Comparison of ENCODE assay signal across 8 cellular contexts in the genomic region with DNA sequence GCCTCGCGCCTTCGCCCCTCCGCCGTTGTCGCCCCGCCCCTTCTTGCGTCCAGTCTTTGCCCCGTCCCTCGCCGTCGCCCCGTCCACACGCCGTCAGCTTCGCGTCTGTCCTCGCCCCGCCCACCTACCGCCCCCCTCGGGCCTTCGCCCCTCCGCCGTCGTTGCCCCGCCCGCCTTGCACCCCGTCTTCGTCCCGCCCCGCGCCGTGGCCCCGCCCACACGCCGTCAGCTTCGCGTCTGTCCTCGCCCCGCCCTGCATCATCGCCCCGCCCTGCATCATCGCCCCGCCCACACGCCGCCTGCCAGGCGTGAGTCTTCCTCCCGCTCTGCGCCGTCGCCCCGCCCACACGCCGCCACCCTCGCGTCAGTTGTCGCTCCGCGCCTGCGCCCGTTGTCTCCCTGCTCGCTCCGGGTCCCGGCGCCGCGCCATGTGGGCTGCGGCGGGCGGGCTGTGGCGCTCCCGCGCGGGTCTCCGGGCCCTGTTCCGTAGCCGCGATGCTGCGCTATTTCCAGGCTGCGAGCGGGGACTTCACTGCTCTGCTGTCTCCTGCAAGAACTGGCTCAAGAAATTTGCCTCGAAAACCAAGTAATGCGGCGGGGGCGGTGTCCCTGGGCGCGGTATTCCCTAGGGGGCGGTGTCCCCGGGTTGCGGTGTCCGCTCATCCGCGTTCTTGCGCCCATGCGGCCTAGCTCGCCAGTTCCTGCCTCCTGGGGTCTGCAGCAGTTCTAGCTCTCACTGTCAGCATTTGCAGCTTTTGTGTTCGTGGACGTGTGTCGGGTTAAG. TPM values are rescaled to one million over a fixed set of nuclear protein-coding genes. Genes with fewer than 3 reads are reported as not detected.
A peak's percentile ranks its signal among the peaks of the same experiment; 100 is the strongest.
DNase-seq lines count a peak whose midpoint lies in the region; TF ChIP-seq lines count a peak whose summit lies in the region.

Gene RBFA, plus strand, starts transcription at position 367 of the 784 bp plus-strand sequence. Its CDS starts 62 bp downstream, at position 429.

- H3K36me3 ChIP-seq in suprapubic skin: peaks cover 19% of the 10 kb centered on the region

- peak in 1 of 2 donors; percentile 27 for TF ChIP-seq POLR2A in suprapubic skin (IDR thresholded peaks at IDR 0.05)

- DNase-seq in GM04504 (ENCODE audit: low read depth): peak; percentile 96
- DNase-seq in HFF-Myc (ENCODE audit: extremely low read depth, low read depth): no peak
- peak; percentile 98 for DNase-seq in MV-4-11 (lab: John Stamatoyannopoulos, UW)
- DNase-seq in SK-MEL-5 (ENCODE audit: low read depth, low spot score): peak; percentile 95
- peak; percentile 100 for DNase-seq in activated naive CD4-positive, alpha-beta T cell treated with anti-CD3 and anti-CD28 coated beads for 36 hours
- peak; percentile 98 for DNase-seq in germinal center (ENCODE audit: low spot score)
- DNase-seq in nucleus accumbens (lab: John Stamatoyannopoulos, UW): peak; percentile 87 to 100 (median 99)
- DNase-seq in suprapubic skin (ENCODE audit: low spot score in 2 of 2): peak; percentile 100

- no peaks in the 10 kb centered on the region for H3K27me3 ChIP-seq in suprapubic skin

- H3K9me3 ChIP-seq in suprapubic skin: no peaks in the 10 kb centered on the region

- peak; percentile 39 for TF ChIP-seq CTCF in HFF-Myc (IDR thresholded peaks at IDR 0.05; ENCODE audit: low read depth, low read length, missing control alignments)
- peak in 1 of 2 donors; percentile 27 for TF ChIP-seq CTCF in suprapubic skin (IDR thresholded peaks at IDR 0.05)

- H3K27ac Mint-ChIP-seq in activated naive CD4-positive, alpha-beta T cell treated with anti-CD3 and anti-CD28 coated beads for 36 hours: peak within 1 kb of the TSS; percentile 73

- peaks cover 26% of the 10 kb centered on the region for H3K4me1 Mint-ChIP-seq in activated naive CD4-positive, alpha-beta T cell treated with anti-CD3 and anti-CD28 coated beads for 36 hours (ENCODE audit: low read depth)

- WGBS in suprapubic skin: under 1% methylated on average over 59 of the region's 99 CpGs

- H3K36me3 Mint-ChIP-seq in activated naive CD4-positive, alpha-beta T cell treated with anti-CD3 and anti-CD28 coated beads for 36 hours (ENCODE audit: low read depth): peaks cover 18% of the 10 kb centered on the region

- intact Hi-C loops in activated naive CD4-positive, alpha-beta T cell treated with anti-CD3 and anti-CD28 coated beads for 36 hours (cut with micrococcal nuclease): loop anchor here (1.0 to 2.0 kb wide), 8 partner anchors 46 to 965 kb away; partner anchors contain the start of genes ADNP2, ATP9B, CTDP1 and SLC66A2

- in situ Hi-C loops in SK-MEL-5 (cut with HindIII; ENCODE audit: low pct_unique_long_range_greater_than_20kb, low sequenced_read_pairs): no loop called here

- CTCF ChIA-PET in activated naive CD4-positive, alpha-beta T cell treated with anti-CD3 and anti-CD28 coated beads for 36 hours (lab: Charles Lee): interaction anchor here (0.7 kb wide), 1 partner anchor 47 kb away, joined by 3 read pairs; no protein-coding TSS in a partner anchor

- peak within 1 kb of the TSS; percentile 95 for H3K27ac ChIP-seq in suprapubic skin

- H3K27me3 Mint-ChIP-seq in activated naive CD4-positive, alpha-beta T cell treated with anti-CD3 and anti-CD28 coated beads for 36 hours (ENCODE audit: low read depth): no peaks in the 10 kb centered on the region

- TF ChIP-seq EP300 in suprapubic skin (IDR thresholded peaks at IDR 0.05): no peak

- H3K4me1 ChIP-seq in suprapubic skin: peaks cover 18% of the 10 kb centered on the region

- H3K4me3 ChIP-seq in HFF-Myc (replicated peaks; ENCODE audit: low read depth, low read length) (peak within 1 kb of the TSS; percentile 86), suprapubic skin (peak within 1 kb of the TSS; percentile 58)

- no peaks in the 10 kb centered on the region for H3K9me3 Mint-ChIP-seq in activated naive CD4-positive, alpha-beta T cell treated with anti-CD3 and anti-CD28 coated beads for 36 hours

- peak within 1 kb of the TSS; percentile 82 for H3K4me3 Mint-ChIP-seq in activated naive CD4-positive, alpha-beta T cell treated with anti-CD3 and anti-CD28 coated beads for 36 hours

RNA-seq across cellular contexts. Expression of gene RBFA, which starts in this region (rescaled TPM):
- total RNA-seq in SK-MEL-5 (2014; rRNA removed; shearing (Covaris generic)): 33.2 and 33.7 TPM in 2 replicates
- 38.8 and 40.7 TPM in 2 replicates for polyA plus RNA-seq in SK-MEL-5 (2015; cell fraction: cytosol; rRNA removed)
- polyA plus RNA-seq in SK-MEL-5 (2015; cell fraction: nucleus; rRNA removed): 52.9 and 63.4 TPM in 2 replicates
- 10 to 100 TPM; 35.7 to 36.0 TPM for total RNA-seq in activated naive CD4-positive, alpha-beta T cell treated with anti-CD3 and anti-CD28 coated beads for 36 hours
- 10 to 100 TPM; 40.5 to 66.1 (median 47.8) TPM for total RNA-seq in suprapubic skin
